Comparison of ENCODE assay signal across 23 cellular contexts in the genomic region with DNA sequence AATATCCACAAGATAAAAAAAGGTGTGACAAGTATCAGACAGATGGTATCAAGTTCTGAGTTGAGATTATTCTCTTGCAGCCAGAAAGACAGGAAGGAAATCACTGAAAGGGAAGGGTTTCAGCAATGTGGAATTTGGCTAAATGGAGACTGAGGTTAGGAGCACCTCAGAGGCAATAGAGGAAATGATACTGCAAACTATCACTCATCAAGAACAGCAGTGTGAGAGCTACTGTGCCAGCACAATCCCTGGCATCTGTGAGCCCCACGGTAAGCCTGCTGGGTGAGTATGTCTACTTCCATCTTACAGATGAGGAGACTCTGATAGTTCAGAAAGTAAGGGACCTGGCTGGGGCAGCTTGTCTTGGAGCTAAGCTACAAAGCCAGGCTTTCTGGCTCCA.
"Had no signal": no experiment of that assay in that cellular context is flagged by ENCODE, and none has a peak within 500 bp of the region (broad histone marks: within the 10 kb centered on the region; RNA-seq: fewer than 3 reads in every experiment).

No MANE protein-coding gene starts in this region.

- ATAC-seq: gastroesophageal sphincter; naive thymus-derived CD8-positive, alpha-beta T cell; psoas muscle had no signal

- H3K4me3 ChIP-seq: breast epithelium, coronary artery, esophagus squamous epithelium, gastroesophageal sphincter, left ventricle myocardium inferior, psoas muscle, right atrium auricular region, spleen, thoracic aorta, upper lobe of left lung had no signal

- H3K36me3 ChIP-seq: breast epithelium, esophagus squamous epithelium, gastroesophageal sphincter, left ventricle myocardium inferior, right atrium auricular region, spleen, thoracic aorta, upper lobe of left lung had no signal

- H3K27me3 Mint-ChIP-seq: activated naive CD8-positive, alpha-beta T cell treated with anti-CD3 and anti-CD28 coated beads for 36 hours had no signal

- H3K27me3 ChIP-seq: breast epithelium, esophagus squamous epithelium, gastroesophageal sphincter, right atrium auricular region, spleen, upper lobe of left lung had no signal

- H3K4me1 ChIP-seq: breast epithelium, esophagus squamous epithelium, gastroesophageal sphincter, left ventricle myocardium inferior, psoas muscle, right atrium auricular region, spleen, upper lobe of left lung had no signal

- H3K4me3 Mint-ChIP-seq: activated CD4-positive, alpha-beta memory T cell treated with anti-CD3 and anti-CD28 coated beads for 36 hours; activated naive CD8-positive, alpha-beta T cell treated with anti-CD3 and anti-CD28 coated beads for 36 hours; endodermal cell; naive thymus-derived CD8-positive, alpha-beta T cell had no signal

- H3K27ac ChIP-seq: breast epithelium, coronary artery, esophagus squamous epithelium, gastroesophageal sphincter, left ventricle myocardium inferior, psoas muscle, right atrium auricular region, spleen, thoracic aorta, upper lobe of left lung had no signal

- H3K36me3 Mint-ChIP-seq: activated CD4-positive, alpha-beta memory T cell treated with anti-CD3 and anti-CD28 coated beads for 36 hours; activated naive CD8-positive, alpha-beta T cell treated with anti-CD3 and anti-CD28 coated beads for 36 hours; naive thymus-derived CD8-positive, alpha-beta T cell had no signal

- DNase-seq: activated CD4-positive, alpha-beta memory T cell treated with anti-CD3 and anti-CD28 coated beads for 36 hours; activated CD4-positive, alpha-beta T cell treated with anti-CD3 and anti-CD28 coated beads for 48 hours; activated naive CD4-positive, alpha-beta T cell treated with Interleukin-2 at 50 U/mL for 16 hours; activated naive CD8-positive, alpha-beta T cell treated with anti-CD3 and anti-CD28 coated beads for 36 hours; activated T-cell treated with anti-CD3 and anti-CD28 coated beads, Interleukin-2, amount 50 U/mL, for 48 hours; amniotic stem cell; cerebellar nuclear complex; endodermal cell; esophagus squamous epithelium; head of caudate nucleus; hypothalamus; left ventricle myocardium inferior; naive thymus-derived CD8-positive, alpha-beta T cell; psoas muscle; spleen; stimulated activated CD4-positive, alpha-beta T cell treated with anti-CD3 and anti-CD28 coated beads, Interleukin-4, amount 100 ng/mL, for 1 hour; stimulated activated naive CD4-positive, alpha-beta T cell treated with Interleukin-2 at 50 U/mL for 16 hours; upper lobe of left lung had no signal

- H3K9me3 Mint-ChIP-seq: activated naive CD8-positive, alpha-beta T cell treated with anti-CD3 and anti-CD28 coated beads for 36 hours; endodermal cell had no signal

- H3K9me3 ChIP-seq: breast epithelium, esophagus squamous epithelium, gastroesophageal sphincter, psoas muscle, right atrium auricular region, thoracic aorta, upper lobe of left lung had no signal

- H3K27ac Mint-ChIP-seq: activated CD4-positive, alpha-beta memory T cell treated with anti-CD3 and anti-CD28 coated beads for 36 hours; activated naive CD8-positive, alpha-beta T cell treated with anti-CD3 and anti-CD28 coated beads for 36 hours; endodermal cell; naive thymus-derived CD8-positive, alpha-beta T cell had no signal

- H3K4me1 Mint-ChIP-seq: activated naive CD8-positive, alpha-beta T cell treated with anti-CD3 and anti-CD28 coated beads for 36 hours; endodermal cell; naive thymus-derived CD8-positive, alpha-beta T cell had no signal
